8 cellular contexts compared by ENCODE assay signal in the genomic region with DNA sequence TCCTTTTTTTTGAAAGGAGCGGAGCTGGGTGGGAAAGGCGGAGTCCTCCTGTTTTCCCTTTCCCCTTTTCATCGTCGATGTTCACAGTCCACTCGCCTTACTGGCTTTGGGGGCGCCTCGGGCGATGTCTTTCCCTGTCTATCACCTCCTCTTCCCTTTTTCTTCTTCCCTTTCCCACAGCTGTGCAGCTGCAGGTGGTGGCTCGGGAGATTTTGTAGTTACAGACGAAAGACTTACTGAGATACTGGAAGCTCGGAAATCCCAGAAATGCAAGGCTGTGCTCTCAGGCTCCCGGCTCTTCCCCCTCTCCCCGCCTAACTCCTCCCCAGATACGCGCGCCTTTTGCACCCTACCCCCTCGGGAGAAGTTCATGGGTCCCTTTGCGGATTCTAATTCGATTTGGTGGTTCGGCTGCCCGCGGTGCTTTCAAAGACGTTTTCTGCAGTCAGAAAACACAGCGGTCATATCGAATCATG. TPM values are rescaled to one million over a fixed set of nuclear protein-coding genes. Genes with fewer than 3 reads are reported as not detected.
DNase-seq lines count a peak whose midpoint lies in the region; TF ChIP-seq lines count a peak whose summit lies in the region.

No MANE protein-coding gene starts in this region.

- peak overlapping the region; percentile 98 to 99 for H3K18ac ChIP-seq in mesenchymal stem cell (ENCODE audit: low read depth in 1 of 2, low read length in 2 of 2)

- CTCF ChIA-PET in SK-N-SH (lab: Yijun Ruan, JAX) = interaction anchor here (0.6 to 1.7 kb wide), 4 partner anchors 34 to 378 kb away, joined by 3 to 10 read pairs (median 3); no protein-coding TSS in a partner anchor

- H3K4me3 ChIP-seq in H7 (ENCODE audit: insufficient read depth, low read depth, low read length) (peak overlapping the region; percentile 99), SK-N-SH (ENCODE audit: low read depth in 2 of 2, low read length in 1 of 2) (peak overlapping the region; percentile 94 to 95), ectodermal cell (ENCODE audit: insufficient read depth, low read depth, low read length) (peak overlapping the region; percentile 91), mesenchymal stem cell (ENCODE audit: insufficient read depth in 1 of 2, low read depth in 1 of 2, low read length in 2 of 2) (peak overlapping the region; percentile 94 to 98)

- TF ChIP-seq CTCF in SK-N-SH (IDR thresholded peaks at IDR 0.05) (no peak), type B pancreatic cell (conservative IDR thresholded peaks at IDR 0.05) (no peak)

- H3K4me1 ChIP-seq in SK-N-SH (ENCODE audit: control insufficient read depth in 1 of 2, insufficient read depth in 2 of 2, low read depth in 1 of 2, low read length in 1 of 2) = peaks cover 5 to 25% of the 10 kb centered on the region in 2 experiments; a peak in 3 of 4 replicates
- peaks cover 21% of the 10 kb centered on the region for H3K4me1 ChIP-seq in ectodermal cell (ENCODE audit: control insufficient read depth, insufficient read depth, low read length)
- H3K4me1 ChIP-seq in mesenchymal stem cell (ENCODE audit: control insufficient read depth, insufficient read depth, low read depth, low read length) = peaks cover 20% of the 10 kb centered on the region

- no peak overlapping the region for H2AK5ac ChIP-seq in mesenchymal stem cell (ENCODE audit: low read length, severe bottlenecking)

- H2BK120ac ChIP-seq in mesenchymal stem cell (ENCODE audit: low read depth, low read length) = peak overlapping the region; percentile 91

- H3K36me3 ChIP-seq in H7 (replicated peaks; ENCODE audit: control insufficient read depth, insufficient read depth, low read length) = no peaks in the 10 kb centered on the region
- peaks cover 6 to 10% of the 10 kb centered on the region in 2 experiments for H3K36me3 ChIP-seq in SK-N-SH (replicated peaks in 1 of 2; ENCODE audit: control insufficient read depth in 1 of 2, insufficient read depth in 2 of 2, low read length in 1 of 2)
- no peaks in the 10 kb centered on the region for H3K36me3 ChIP-seq in ectodermal cell (ENCODE audit: control insufficient read depth, insufficient read depth, low read length)
- H3K36me3 ChIP-seq in mesenchymal stem cell (ENCODE audit: control insufficient read depth in 1 of 2, insufficient read depth in 2 of 2, low read depth in 1 of 2, low read length in 2 of 2) = peaks cover 0 to under 1% of the 10 kb centered on the region in 2 experiments

- no peaks in the 10 kb centered on the region for H3F3A ChIP-seq in SK-N-SH (replicated peaks; ENCODE audit: insufficient read depth)

- H3K4ac ChIP-seq in mesenchymal stem cell (ENCODE audit: low read depth in 1 of 2, low read length in 2 of 2) = peak overlapping the region; percentile 97 to 99

- H3K4me3 Mint-ChIP-seq in type B pancreatic cell = peak overlapping the region; percentile 93

- H2BK5ac ChIP-seq in mesenchymal stem cell (ENCODE audit: low read depth, low read length, poor library complexity, severe bottlenecking) = peak overlapping the region; percentile 84

- peak overlapping the region; percentile 44 for H2BK15ac ChIP-seq in mesenchymal stem cell (ENCODE audit: low read depth, poor library complexity, severe bottlenecking)

- POLR2A ChIA-PET in SK-N-SH (lab: Yijun Ruan, JAX) = no interaction called here

- H3K4me1 Mint-ChIP-seq in type B pancreatic cell (ENCODE audit: unreplicated experiment) = peaks cover 39% of the 10 kb centered on the region

- peak overlapping the region; percentile 15 for H2BK12ac ChIP-seq in mesenchymal stem cell (ENCODE audit: low read length in 2 of 2)

- H3K27me3 ChIP-seq in H7 (ENCODE audit: control insufficient read depth, insufficient read depth, low read length) = peaks cover 12% of the 10 kb centered on the region
- H3K27me3 ChIP-seq in SK-N-SH (ENCODE audit: insufficient read depth) = no peaks in the 10 kb centered on the region
- peaks cover 8% of the 10 kb centered on the region for H3K27me3 ChIP-seq in ectodermal cell (ENCODE audit: control insufficient read depth, insufficient read depth, low read length, poor library complexity, severe bottlenecking)
- H3K27me3 ChIP-seq in mesenchymal stem cell (ENCODE audit: control insufficient read depth in 1 of 2, insufficient read depth in 1 of 2, low read length in 2 of 2) = no peaks in the 10 kb centered on the region

- H3K27ac ChIP-seq in SK-N-SH (ENCODE audit: low read depth in 2 of 2, low read length in 1 of 2) = peak overlapping the region; percentile 91 to 94
- peak overlapping the region; percentile 80 for H3K27ac ChIP-seq in ectodermal cell (ENCODE audit: insufficient read depth, low read depth, low read length, poor library complexity, severe bottlenecking)
- H3K27ac ChIP-seq in mesenchymal stem cell (ENCODE audit: low read length, poor library complexity, severe bottlenecking) = peak overlapping the region; percentile 94

- no peak for TF ChIP-seq EP300 in SK-N-SH (IDR thresholded peaks at IDR 0.05; ENCODE audit: borderline replicate concordance in 1 of 2, low read depth in 1 of 2, low read length in 1 of 2)

- H3K4me2 ChIP-seq in SK-N-SH (peak overlapping the region; percentile 90), mesenchymal stem cell (ENCODE audit: low read length, poor library complexity, severe bottlenecking) (peak overlapping the region; percentile 67)

- H3K9me3 ChIP-seq in SK-N-SH (no peaks in the 10 kb centered on the region), ectodermal cell (ENCODE audit: control insufficient read depth, low read length) (no peaks in the 10 kb centered on the region), mesenchymal stem cell (ENCODE audit: control insufficient read depth, low read length) (no peaks in the 10 kb centered on the region)

- H3K79me1 ChIP-seq in mesenchymal stem cell (replicated peaks; ENCODE audit: low read length, poor library complexity, severe bottlenecking) = peaks cover 2% of the 10 kb centered on the region

- H2AFZ ChIP-seq in SK-N-SH (ENCODE audit: low read depth) (0 out of 2 replicates have a peak overlapping the region, but pooled peaks have one; percentile 32), mesenchymal stem cell (ENCODE audit: low read depth, low read length) (no peak overlapping the region)

- H3K9me2 ChIP-seq in SK-N-SH = no peaks in the 10 kb centered on the region

- peaks cover 46% of the 10 kb centered on the region for H4K20me1 ChIP-seq in SK-N-SH (ENCODE audit: insufficient read depth)

- H3K36me3 Mint-ChIP-seq in type B pancreatic cell = peaks cover 10% of the 10 kb centered on the region

- H3K14ac ChIP-seq in mesenchymal stem cell (ENCODE audit: low read length in 2 of 2) = peak overlapping the region in 1 of 2 experiments; percentile 89

- H3K79me2 ChIP-seq in SK-N-SH (ENCODE audit: insufficient read depth) = peaks cover 98% of the 10 kb centered on the region

- DNase-seq in CD1c-positive myeloid dendritic cell (ENCODE audit: extremely low spot score) = peak; percentile 51
- DNase-seq in H7 = peak; percentile 24
- peak; percentile 35 for DNase-seq in SK-N-SH
- DNase-seq in mesenchymal stem cell = peak; percentile 60
- no peak for DNase-seq in type B pancreatic cell (ENCODE audit: extremely low spot score, unreplicated experiment)
- DNase-seq in retina = no peak
- DNase-seq in stimulated activated CD4-positive, alpha-beta T cell treated with anti-CD3 and anti-CD28 coated beads, Interleukin-4, amount 100 ng/mL, for 24 hours = no peak

- TF ChIP-seq RAD21 in SK-N-SH (IDR thresholded peaks at IDR 0.05; ENCODE audit: low read length) = no peak

- H4K91ac ChIP-seq in mesenchymal stem cell (ENCODE audit: low read length) = peak overlapping the region; percentile 11

- no peaks in the 10 kb centered on the region for H3K27me3 Mint-ChIP-seq in type B pancreatic cell

- no peaks in the 10 kb centered on the region for H3K9me3 Mint-ChIP-seq in type B pancreatic cell

- H3K27ac Mint-ChIP-seq in type B pancreatic cell = peak overlapping the region; percentile 76

- H3K23ac ChIP-seq in mesenchymal stem cell (ENCODE audit: low read length in 2 of 2) = peak overlapping the region in 1 of 2 experiments; percentile 27

- peak overlapping the region; percentile 81 for H4K8ac ChIP-seq in mesenchymal stem cell (ENCODE audit: low read length)

- WGBS in SK-N-SH (ENCODE audit: low lambda C conversion rate) = 1% methylated on average over 23 of the region's 25 CpGs
- WGBS in ectodermal cell, 2 experiments = 0 to 1% methylated on average over 25 of the region's 25 CpGs
- 0% methylated on average over 22 of the region's 25 CpGs for WGBS in mesenchymal stem cell

- H3K9ac ChIP-seq in SK-N-SH (peak overlapping the region; percentile 97), mesenchymal stem cell (ENCODE audit: low read length) (peak overlapping the region; percentile 92)

TF ChIP-seq in SK-N-SH, 30 proteins besides CTCF, POLR2A, EP300 and RAD21 (continues in another document):
- no peak for TF ChIP-seq RCOR1 (IDR thresholded peaks at IDR 0.05; ENCODE audit: low read length)
- TF ChIP-seq, protein P1, sequence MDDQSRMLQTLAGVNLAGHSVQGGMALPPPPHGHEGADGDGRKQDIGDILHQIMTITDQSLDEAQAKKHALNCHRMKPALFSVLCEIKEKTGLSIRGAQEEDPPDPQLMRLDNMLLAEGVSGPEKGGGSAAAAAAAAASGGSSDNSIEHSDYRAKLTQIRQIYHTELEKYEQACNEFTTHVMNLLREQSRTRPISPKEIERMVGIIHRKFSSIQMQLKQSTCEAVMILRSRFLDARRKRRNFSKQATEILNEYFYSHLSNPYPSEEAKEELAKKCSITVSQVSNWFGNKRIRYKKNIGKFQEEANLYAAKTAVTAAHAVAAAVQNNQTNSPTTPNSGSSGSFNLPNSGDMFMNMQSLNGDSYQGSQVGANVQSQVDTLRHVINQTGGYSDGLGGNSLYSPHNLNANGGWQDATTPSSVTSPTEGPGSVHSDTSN (IDR thresholded peaks at IDR 0.05) = no peak

RNA-seq across cellular contexts. Expression of gene SEPTIN11, which starts 1.3 kb away (rescaled TPM):
- total RNA-seq in H7 (2014; rRNA removed; shearing (Covaris generic)) = 63.1 and 64.7 TPM in 2 replicates
- polyA plus RNA-seq in SK-N-SH (2012; rRNA removed) = 47.4 and 81.9 TPM in 2 replicates
- polyA plus RNA-seq in SK-N-SH (2012; cell fraction: cytosol; rRNA removed) = 75.6 and 89.3 TPM in 2 replicates
- polyA plus RNA-seq in SK-N-SH (2012; cell fraction: nucleus; rRNA removed) = 34.1 and 66.4 TPM in 2 replicates
- 139 TPM for polyA plus RNA-seq in ectodermal cell (2013, experiment 1 of 4)
- 146 TPM for polyA plus RNA-seq in ectodermal cell (2013, experiment 2 of 4)
- 104 TPM for polyA plus RNA-seq in ectodermal cell (2013, experiment 3 of 4)
- 114 TPM for polyA plus RNA-seq in ectodermal cell (2013, experiment 4 of 4)
- 510 TPM for polyA plus RNA-seq in mesenchymal stem cell (2013, experiment 1 of 2)
- polyA plus RNA-seq in mesenchymal stem cell (2013, experiment 2 of 2) = 468 TPM
- total RNA-seq in type B pancreatic cell (ENCODE audit: low replicate concordance) = 46.7 and 149 TPM in 2 replicates

RNA-seq across cellular contexts. Expression of gene SOWAHB, which starts 52.9 kb away (rescaled TPM):
- total RNA-seq in H7 (2014; rRNA removed; shearing (Covaris generic)) = 0.10 and 0.41 TPM in 2 replicates
- 0.05 and 0.06 TPM in 2 replicates for polyA plus RNA-seq in SK-N-SH (2012; rRNA removed)
- polyA plus RNA-seq in SK-N-SH (2012; cell fraction: cytosol; rRNA removed) = 0.01 and 0.04 TPM in 2 replicates
- 0.05 and 0.08 TPM in 2 replicates for polyA plus RNA-seq in SK-N-SH (2012; cell fraction: nucleus; rRNA removed)
- polyA plus RNA-seq in ectodermal cell (2013, experiment 1 of 4) = 0.24 TPM
- 0.34 TPM for polyA plus RNA-seq in ectodermal cell (2013, experiment 2 of 4)
- polyA plus RNA-seq in ectodermal cell (2013, experiment 3 of 4) = 0.21 TPM
- polyA plus RNA-seq in ectodermal cell (2013, experiment 4 of 4) = 0.20 TPM
- 0.03 TPM for polyA plus RNA-seq in mesenchymal stem cell (2013, experiment 1 of 2)
- 0.01 TPM for polyA plus RNA-seq in mesenchymal stem cell (2013, experiment 2 of 2)
- total RNA-seq in type B pancreatic cell (ENCODE audit: low replicate concordance) = 4.8 and 8.4 TPM in 2 replicates

Comparison
In these comparisons a context has a peak if more than half of its experiments do, and no peak if none do; other contexts are left out.
1. DNase-seq: peak in CD1c-positive myeloid dendritic cell (single experiment), H7 (single experiment), SK-N-SH (single experiment) and mesenchymal stem cell (single experiment); none in type B pancreatic cell (single experiment), retina (single experiment) and stimulated activated CD4-positive, alpha-beta T cell treated with anti-CD3 and anti-CD28 coated beads, Interleukin-4, amount 100 ng/mL, for 24 hours (single experiment).
2. Peak in every context shown above with its lines, with median percentiles within 50 percentile points of each other: H3K4me3 ChIP-seq and H3K27ac ChIP-seq.